16 cellular contexts compared by ENCODE assay signal in genomic region chr15:96692826-96693225, GRCh38.
DNase-seq lines count a peak whose midpoint lies in the region; ATAC-seq and TF ChIP-seq lines count a peak whose summit lies in the region.
"Had no signal": no experiment of that assay in that cellular context is flagged by ENCODE, and none has a peak within 500 bp of the region (broad histone marks: within the 10 kb centered on the region; RNA-seq: fewer than 3 reads in every experiment).

No MANE protein-coding gene starts in this region.

- no peaks in the 10 kb centered on the region for H3K9me3 ChIP-seq in neural cell (ENCODE audit: low read length)
- H3K9me3 ChIP-seq in CD4-positive, alpha-beta T cell (ENCODE audit: control insufficient read depth, low read length): no peaks in the 10 kb centered on the region
- H3K9me3 ChIP-seq: BE2C, Caco-2 had no signal

- no peaks in the 10 kb centered on the region for H3K79me2 ChIP-seq in neural cell (replicated peaks; ENCODE audit: insufficient read depth, low read length)

- H3K27ac Mint-ChIP-seq in CD4-positive, alpha-beta T cell: no peak overlapping the region
- H3K27ac Mint-ChIP-seq: CD8-positive, alpha-beta T cell had no signal

- H3F3A ChIP-seq in neural cell (ENCODE audit: insufficient read depth, low read length, poor library complexity, severe bottlenecking): no peaks in the 10 kb centered on the region

- no peak overlapping the region for H3K4me3 Mint-ChIP-seq in CD4-positive, alpha-beta T cell
- H3K4me3 Mint-ChIP-seq: CD8-positive, alpha-beta T cell had no signal

- intact Hi-C loops in CD4-positive, alpha-beta T cell (cut with DNase I, micrococcal nuclease): no loop called here

- no peaks in the 10 kb centered on the region for H3K9me3 Mint-ChIP-seq in CD4-positive, alpha-beta T cell

- no peak for TF ChIP-seq EP300 in neural cell (conservative IDR thresholded peaks at IDR 0.05; ENCODE audit: poor library complexity, severe bottlenecking)

- no peak for TF ChIP-seq CTCF in neural cell (IDR thresholded peaks at IDR 0.05; ENCODE audit: poor library complexity, severe bottlenecking)
- TF ChIP-seq CTCF in CD4-positive, alpha-beta T cell (IDR thresholded peaks at IDR 0.05): no peak

- ATAC-seq in CD4-positive, alpha-beta T cell (ENCODE audit: poor library complexity): no peak
- ATAC-seq: CD8-positive, alpha-beta T cell; GM12878; HepG2 had no signal

- H3K27me3 Mint-ChIP-seq in CD4-positive, alpha-beta T cell: no peaks in the 10 kb centered on the region

- no peak overlapping the region for H3K4me3 ChIP-seq in neural cell (ENCODE audit: low read length)
- H3K4me3 ChIP-seq: GM12878 had no signal

- no peak overlapping the region for H3K4me2 ChIP-seq in neural cell (ENCODE audit: low read length)

- no peak overlapping the region for H3K9ac ChIP-seq in neural cell (ENCODE audit: low read length)

- H3K27ac ChIP-seq in neural cell (ENCODE audit: low read length) (no peak overlapping the region), substantia nigra (ENCODE audit: low read depth, low read length, poor library complexity, severe bottlenecking) (no peak overlapping the region)
- no peak overlapping the region for H3K27ac ChIP-seq in CD4-positive, alpha-beta T cell (ENCODE audit: low read depth, low read length)
- H3K27ac ChIP-seq: C4-2B had no signal

- no peaks in the 10 kb centered on the region for H3K9me2 ChIP-seq in neural cell (ENCODE audit: insufficient read depth, low read length)

- H3K4me1 Mint-ChIP-seq in CD4-positive, alpha-beta T cell (ENCODE audit: low read depth): no peaks in the 10 kb centered on the region

- POLR2A ChIA-PET in CD4-positive, alpha-beta T cell (lab: Charles Lee): no interaction called here

- no peak for TF ChIP-seq RAD21 in neural cell (conservative IDR thresholded peaks at IDR 0.05)

- no peak overlapping the region for H2AFZ ChIP-seq in neural cell (ENCODE audit: low read depth, low read length)

- H4K20me1 ChIP-seq in neural cell (ENCODE audit: insufficient read depth): no peaks in the 10 kb centered on the region

- no peaks in the 10 kb centered on the region for H3K36me3 ChIP-seq in neural cell (ENCODE audit: insufficient read depth, low read length)
- H3K36me3 ChIP-seq: BE2C had no signal

- DNase-seq in Ammon's horn (ENCODE audit: low spot score) (peak; percentile 2), NCI-H1417 (lab: John Stamatoyannopoulos, UW) (peak in 2 of 3 experiments; percentile 53 to 83), NCI-H2227 (lab: John Stamatoyannopoulos, UW; ENCODE audit: unreplicated experiment) (peak; percentile 89), substantia nigra (lab: John Stamatoyannopoulos, UW) (no peak), superior temporal gyrus (ENCODE audit: extremely low spot score) (no peak)
- no peak for DNase-seq in CD4-positive, alpha-beta T cell
- DNase-seq in activated CD4-positive, CD25-positive, alpha-beta regulatory T cell (lab: John Stamatoyannopoulos, UW): no peak
- DNase-seq: BE2C; Caco-2; CD8-positive, alpha-beta T cell; DMS53; HCEC 1CT had no signal

- CTCF ChIA-PET in CD4-positive, alpha-beta T cell (lab: Charles Lee): no interaction called here

- H3K27me3 ChIP-seq in neural cell (ENCODE audit: insufficient read depth, low read depth, low read length): peaks cover 70% of the 10 kb centered on the region
- H3K27me3 ChIP-seq in CD4-positive, alpha-beta T cell (ENCODE audit: control insufficient read depth, insufficient read depth, low read length): no peaks in the 10 kb centered on the region
- H3K27me3 ChIP-seq: BE2C had no signal

- H3K36me3 Mint-ChIP-seq in CD4-positive, alpha-beta T cell (ENCODE audit: low read depth): no peaks in the 10 kb centered on the region
- H3K36me3 Mint-ChIP-seq: CD8-positive, alpha-beta T cell had no signal

TF ChIP-seq in neural cell, 6 proteins besides CTCF, POLR2A, EP300 and RAD21:
- no peak for TF ChIP-seq TAF1 (IDR thresholded peaks at IDR 0.05; ENCODE audit: low read depth)
- peak; percentile 79 for TF ChIP-seq POLR2AphosphoS5 (IDR thresholded peaks at IDR 0.05)

Comparison
In these comparisons a context has a peak if more than half of its experiments do, and no peak if none do; other contexts are left out.
1. DNase-seq: peak in Ammon's horn (single experiment), NCI-H1417 (2 of 3) and NCI-H2227 (single experiment); none in substantia nigra (0 of 49), CD4-positive, alpha-beta T cell (0 of 10), superior temporal gyrus (single experiment) and activated CD4-positive, CD25-positive, alpha-beta regulatory T cell (0 of 4).